In genomic region chr2:140262908-140263307, GRCh38 we compare ENCODE assay signal across 34 cellular contexts.
"Had no signal": no experiment of that assay in that cellular context is flagged by ENCODE, and none has a peak within 500 bp of the region (broad histone marks: within the 10 kb centered on the region; RNA-seq: fewer than 3 reads in every experiment).

No MANE protein-coding gene starts in this region.

- H3K9me3 ChIP-seq: MG63 had no signal

- DNase-seq: Karpas-422, Kasumi-1, KG1, MG63, MM.1S, MV-4-11, NCI-H1048, NCI-H1092, NCI-H1092 treated with DMSO at 0.1 percent for 48 hours, NCI-H1105, NCI-H1105 treated with DMSO at 0.1 percent for 48 hours, NCI-H1417, NCI-H1417 treated with DMSO at 0.1 percent for 48 hours, NCI-H1436, NCI-H1436 treated with DMSO at 0.1 percent for 48 hours, NCI-H146, NCI-H1694, NCI-H1694 treated with DMSO at 0.1 percent for 48 hours, NCI-H187, NCI-H187 treated with DMSO at 0.1 percent for 48 hours, NCI-H1930, NCI-H2029, NCI-H2029 treated with DMSO at 0.1 percent for 48 hours, NCI-H2081, NCI-H2081 treated with DMSO at 0.1 percent for 48 hours, NCI-H2107, NCI-H2171, NCI-H2171 treated with DMSO at 0.1 percent for 48 hours, NCI-H2227 treated with DMSO at 0.1 percent for 48 hours, NCI-H226, NCI-H345, NCI-H446, NCI-H446 treated with DMSO at 0.1 percent for 48 hours had no signal

- H3K27ac ChIP-seq: KMS-11 had no signal

- H3K36me3 ChIP-seq: MG63 had no signal

- H3K4me3 ChIP-seq: MG63 had no signal

- H3K27me3 ChIP-seq: MG63 had no signal
